Comparison of ENCODE assay signal across 15 cellular contexts in genomic region chr18:77811510-77811909, GRCh38.
A peak's percentile ranks its signal among the peaks of the same experiment; 100 is the strongest.
DNase-seq lines count a peak whose midpoint lies in the region; ATAC-seq and TF ChIP-seq lines count a peak whose summit lies in the region.
"Had no signal": no experiment of that assay in that cellular context is flagged by ENCODE, and none has a peak within 500 bp of the region (broad histone marks: within the 10 kb centered on the region; RNA-seq: fewer than 3 reads in every experiment).

No MANE protein-coding gene starts in this region.

- DNase-seq in MCF 10A (ENCODE audit: unreplicated experiment) (peak; percentile 1), breast epithelium (ENCODE audit: low spot score in 2 of 2) (no peak), NCI-H2196 treated with DMSO at 0.1 percent for 48 hours (lab: John Stamatoyannopoulos, UW; ENCODE audit: unreplicated experiment) (peak; percentile 85), SJCRH30 (peak; percentile 57 to 72), SW 1271 (lab: John Stamatoyannopoulos, UW) (no peak)
- no peak for DNase-seq in activated effector memory CD4-positive, alpha-beta T cell treated with Interleukin-2 at 50 U/mL for 16 hours
- DNase-seq: activated CD4-positive, alpha-beta memory T cell treated with anti-CD3 and anti-CD28 coated beads, Interleukin-2, amount 10 ng/mL, durations not matched to agents 7 days and 5 days; activated gamma-delta T cell; Caco-2; immature natural killer cell had no signal

- TF ChIP-seq CTCF in MCF 10A (IDR thresholded peaks at IDR 0.05; ENCODE audit: unreplicated experiment) (no peak), breast epithelium (IDR thresholded peaks at IDR 0.05) (no peak)

- H3K27ac Mint-ChIP-seq in MCF 10A (ENCODE audit: low read depth, unreplicated experiment): no peak overlapping the region
- H3K27ac Mint-ChIP-seq: activated CD4-positive, alpha-beta memory T cell treated with anti-CD3 and anti-CD28 coated beads, Interleukin-2, amount 10 ng/mL, durations not matched to agents 7 days and 5 days; brain; immature natural killer cell had no signal

- ATAC-seq in HG03025 (IDR thresholded peaks at IDR 0.05; ENCODE audit: low FRiP score, unreplicated experiment) (no peak), GM21619 (IDR thresholded peaks at IDR 0.05; ENCODE audit: unreplicated experiment) (no peak)
- ATAC-seq: gastroesophageal sphincter had no signal

- peaks cover 5% of the 10 kb centered on the region for H3K9me3 Mint-ChIP-seq in MCF 10A (ENCODE audit: unreplicated experiment)
- H3K9me3 Mint-ChIP-seq: activated CD4-positive, alpha-beta memory T cell treated with anti-CD3 and anti-CD28 coated beads, Interleukin-2, amount 10 ng/mL, durations not matched to agents 7 days and 5 days had no signal

- POLR2A ChIA-PET in MCF 10A (lab: Yijun Ruan, JAX): interaction anchor here (1.3 kb wide), 1 partner anchor 10 kb away, joined by 10 read pairs; no protein-coding TSS in a partner anchor

- no peaks in the 10 kb centered on the region for H3K36me3 ChIP-seq in breast epithelium
- no peaks in the 10 kb centered on the region for H3K36me3 ChIP-seq in SJCRH30
- H3K36me3 ChIP-seq: gastroesophageal sphincter had no signal

- H3K36me3 Mint-ChIP-seq in MCF 10A (ENCODE audit: insufficient read depth, unreplicated experiment): no peaks in the 10 kb centered on the region
- H3K36me3 Mint-ChIP-seq: brain, immature natural killer cell had no signal

- peaks cover 10% of the 10 kb centered on the region for H3K27me3 Mint-ChIP-seq in MCF 10A (ENCODE audit: insufficient read depth, unreplicated experiment)
- H3K27me3 Mint-ChIP-seq: activated CD4-positive, alpha-beta memory T cell treated with anti-CD3 and anti-CD28 coated beads, Interleukin-2, amount 10 ng/mL, durations not matched to agents 7 days and 5 days had no signal

- no peaks in the 10 kb centered on the region for H3K4me1 Mint-ChIP-seq in MCF 10A (ENCODE audit: insufficient read depth, unreplicated experiment)
- H3K4me1 Mint-ChIP-seq: activated CD4-positive, alpha-beta memory T cell treated with anti-CD3 and anti-CD28 coated beads, Interleukin-2, amount 10 ng/mL, durations not matched to agents 7 days and 5 days; immature natural killer cell had no signal

- H3K27ac ChIP-seq in breast epithelium (no peak overlapping the region), SJCRH30 (no peak overlapping the region)
- H3K27ac ChIP-seq: gastroesophageal sphincter, parathyroid adenoma had no signal

- no peak overlapping the region for H3K4me3 ChIP-seq in breast epithelium
- no peak overlapping the region for H3K4me3 ChIP-seq in SJCRH30
- H3K4me3 ChIP-seq: gastroesophageal sphincter had no signal

- no peak for TF ChIP-seq POLR2A in breast epithelium (IDR thresholded peaks at IDR 0.05)

- H3K27me3 ChIP-seq in breast epithelium (no peaks in the 10 kb centered on the region), SJCRH30 (no peaks in the 10 kb centered on the region)

- H3K4me1 ChIP-seq in breast epithelium (no peaks in the 10 kb centered on the region), SJCRH30 (0 out of 2 replicates have a peak, but pooled peaks cover 2% of the 10 kb centered on the region)
- H3K4me1 ChIP-seq: Caco-2, gastroesophageal sphincter, parathyroid adenoma had no signal

- intact Hi-C loops in MCF 10A (cut with micrococcal nuclease) (no loop called here), breast epithelium (cut with DNase I; ENCODE audit: low total_unique reads) (no loop called here)

- H3K4me3 Mint-ChIP-seq in MCF 10A (ENCODE audit: unreplicated experiment): no peak overlapping the region
- H3K4me3 Mint-ChIP-seq: activated CD4-positive, alpha-beta memory T cell treated with anti-CD3 and anti-CD28 coated beads, Interleukin-2, amount 10 ng/mL, durations not matched to agents 7 days and 5 days; brain; immature natural killer cell had no signal

- CTCF ChIA-PET in MCF 10A (lab: Yijun Ruan, JAX): no interaction called here

- no TSS peak for BruUV-seq in MCF 10A (replicated peaks; lab: Mats Ljungman, UMichigan)

- H3K9me3 ChIP-seq in breast epithelium: peaks cover 0 to 3% of the 10 kb centered on the region in 2 donors
- no peaks in the 10 kb centered on the region for H3K9me3 ChIP-seq in SJCRH30 (replicated peaks)
- H3K9me3 ChIP-seq: Caco-2, gastroesophageal sphincter had no signal

Comparison
In these comparisons a context has a peak if more than half of its experiments do, and no peak if none do; other contexts are left out.
1. DNase-seq: peak in MCF 10A (single experiment), NCI-H2196 treated with DMSO at 0.1 percent for 48 hours (single experiment) and SJCRH30 (2 of 2); none in breast epithelium (0 of 2), activated effector memory CD4-positive, alpha-beta T cell treated with Interleukin-2 at 50 U/mL for 16 hours (single experiment) and SW 1271 (0 of 2).